ENCODE assay signal across 15 cellular contexts in genomic region chr15:29034593-29035364, GRCh38.
A peak's percentile ranks its signal among the peaks of the same experiment; 100 is the strongest.
DNase-seq lines count a peak whose midpoint lies in the region; ATAC-seq, FAIRE-seq and TF ChIP-seq lines count a peak whose summit lies in the region.
"Had no signal": no experiment of that assay in that cellular context is flagged by ENCODE, and none has a peak within 500 bp of the region (broad histone marks: within the 10 kb centered on the region; RNA-seq: fewer than 3 reads in every experiment).

No MANE protein-coding gene starts in this region.

- H3K27me3 Mint-ChIP-seq in natural killer cell (ENCODE audit: low read depth in 2 of 2) (no peaks in the 10 kb centered on the region), brain (no peaks in the 10 kb centered on the region)
- H3K27me3 Mint-ChIP-seq in natural killer cell treated with Interleukin-12 subunit alpha and Interleukin-12 subunit beta and Interleukin-15 and Interleukin-18, amount 100 ng/mL, for 72 hours: no peaks in the 10 kb centered on the region
- H3K27me3 Mint-ChIP-seq: CD4-positive, alpha-beta T cell had no signal

- H3K9me3 Mint-ChIP-seq in natural killer cell (peaks cover 2 to 5% of the 10 kb centered on the region in 2 donors), brain (peaks cover 3 to 19% (median 7%) of the 10 kb centered on the region in 5 experiments)
- peaks cover 10% of the 10 kb centered on the region for H3K9me3 Mint-ChIP-seq in natural killer cell treated with Interleukin-12 subunit alpha and Interleukin-12 subunit beta and Interleukin-15 and Interleukin-18, amount 100 ng/mL, for 72 hours

- no peak for ATAC-seq in natural killer cell
- no peak for ATAC-seq in natural killer cell treated with Interleukin-12 subunit alpha and Interleukin-12 subunit beta and Interleukin-15 and Interleukin-18, amount 100 ng/mL, for 72 hours
- no peak for ATAC-seq in GM21737 (IDR thresholded peaks at IDR 0.05; ENCODE audit: unreplicated experiment)
- ATAC-seq: A549 had no signal

- intact Hi-C loops in natural killer cell (cut with micrococcal nuclease): loop anchor here (5.0 kb wide), 3 partner anchors 42 to 97 kb away; no protein-coding TSS in a partner anchor

- H3K4me3 Mint-ChIP-seq in natural killer cell (peak overlapping the region; percentile 17), brain (no peak overlapping the region)
- no peak overlapping the region for H3K4me3 Mint-ChIP-seq in natural killer cell treated with Interleukin-12 subunit alpha and Interleukin-12 subunit beta and Interleukin-15 and Interleukin-18, amount 100 ng/mL, for 72 hours
- H3K4me3 Mint-ChIP-seq: CD4-positive, alpha-beta T cell had no signal

- TF ChIP-seq CTCF in natural killer cell (IDR thresholded peaks at IDR 0.05) (no peak), brain (conservative IDR thresholded peaks at IDR 0.05) (no peak)

- FAIRE-seq in HTR-8/SVneo (lab: Jason Lieb, UNC): no peak
- FAIRE-seq: A549 had no signal

- peak overlapping the region; percentile 59 to 63 for H3K27ac Mint-ChIP-seq in natural killer cell
- H3K27ac Mint-ChIP-seq in natural killer cell treated with Interleukin-12 subunit alpha and Interleukin-12 subunit beta and Interleukin-15 and Interleukin-18, amount 100 ng/mL, for 72 hours: peak overlapping the region in 1 of 2 donors; percentile 81
- H3K27ac Mint-ChIP-seq in brain: peak overlapping the region; percentile 70 to 85 (median 75)
- H3K27ac Mint-ChIP-seq: CD4-positive, alpha-beta T cell had no signal

- H3K36me3 Mint-ChIP-seq in natural killer cell (no peaks in the 10 kb centered on the region), brain (peaks cover 22% of the 10 kb centered on the region)
- peaks cover 7% of the 10 kb centered on the region for H3K36me3 Mint-ChIP-seq in natural killer cell treated with Interleukin-12 subunit alpha and Interleukin-12 subunit beta and Interleukin-15 and Interleukin-18, amount 100 ng/mL, for 72 hours

- H3K4me1 Mint-ChIP-seq in natural killer cell (peaks cover 82 to 90% of the 10 kb centered on the region in 2 donors), brain (peaks cover 30% of the 10 kb centered on the region)
- peaks cover 73 to 77% of the 10 kb centered on the region in 2 donors for H3K4me1 Mint-ChIP-seq in natural killer cell treated with Interleukin-12 subunit alpha and Interleukin-12 subunit beta and Interleukin-15 and Interleukin-18, amount 100 ng/mL, for 72 hours (ENCODE audit: low read depth in 2 of 2)

- no peak for DNase-seq in natural killer cell
- no peak for DNase-seq in natural killer cell treated with Interleukin-12 subunit alpha and Interleukin-12 subunit beta and Interleukin-15 and Interleukin-18, amount 100 ng/mL, for 72 hours (ENCODE audit: low spot score)
- DNase-seq in mesenteric fat pad (ENCODE audit: low spot score): peak; percentile 64
- DNase-seq in stimulated activated naive CD4-positive, alpha-beta T cell (lab: John Stamatoyannopoulos, UW): no peak
- DNase-seq in HTR-8/SVneo (ENCODE audit: insufficient read length, low spot score): no peak
- DNase-seq: Caco-2; CD4-positive, alpha-beta T cell; GDM1; GM23248; NCI-H146; NCI-H524; NCI-H82 had no signal
